Comparison of ENCODE assay signal across 8 cellular contexts in the genomic region with DNA sequence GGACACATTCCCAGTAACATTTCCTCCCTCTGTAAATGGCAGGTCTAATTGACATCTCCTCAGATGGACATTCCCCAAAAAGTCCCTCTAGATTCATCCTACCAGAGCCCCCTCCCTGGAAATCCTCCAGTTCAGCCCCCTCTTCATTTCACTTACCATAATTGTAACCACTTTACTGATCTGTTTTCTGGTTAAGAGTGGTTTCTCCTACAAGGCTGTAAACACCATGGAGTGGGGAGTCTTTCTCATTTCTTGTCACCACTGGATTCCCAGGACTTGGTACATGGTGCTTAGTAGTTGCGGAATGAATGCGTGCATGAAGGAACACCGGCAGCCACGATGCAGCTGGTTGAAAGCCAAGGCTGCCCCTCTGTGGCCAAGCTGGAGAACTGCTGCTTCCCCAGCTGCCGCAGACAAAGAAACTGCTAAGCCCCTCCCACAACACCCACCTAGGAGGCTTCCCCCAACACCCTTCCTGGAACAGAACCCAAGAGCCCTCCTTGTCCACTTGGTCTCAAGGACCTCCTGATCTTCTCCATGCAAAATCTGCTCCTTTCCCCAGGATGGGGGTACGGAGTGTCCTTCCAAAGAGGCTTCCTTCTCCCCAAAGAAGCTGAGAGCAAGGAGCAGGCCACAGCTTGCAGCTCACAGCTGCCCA. TPM values are rescaled to one million over a fixed set of nuclear protein-coding genes. Genes with fewer than 3 reads are reported as not detected.
A peak's percentile ranks its signal among the peaks of the same experiment; 100 is the strongest.
DNase-seq lines count a peak whose midpoint lies in the region; ATAC-seq and TF ChIP-seq lines count a peak whose summit lies in the region.

No MANE protein-coding gene starts in this region.

- H3K4me3 Mint-ChIP-seq in CD8-positive, alpha-beta T cell = no peak overlapping the region
- H3K4me3 Mint-ChIP-seq in activated CD4-positive, alpha-beta T cell treated with anti-CD3 and anti-CD28 coated beads, Interleukin-2, amount 10 ng/mL, durations not matched to agents 7 days and 5 days = no peak overlapping the region

- H3K27ac Mint-ChIP-seq in CD8-positive, alpha-beta T cell = peak overlapping the region; percentile 4
- no peak overlapping the region for H3K27ac Mint-ChIP-seq in activated CD4-positive, alpha-beta T cell treated with anti-CD3 and anti-CD28 coated beads, Interleukin-2, amount 10 ng/mL, durations not matched to agents 7 days and 5 days

- H3K27me3 Mint-ChIP-seq in CD8-positive, alpha-beta T cell (ENCODE audit: low read depth) = no peaks in the 10 kb centered on the region
- no peaks in the 10 kb centered on the region for H3K27me3 Mint-ChIP-seq in activated CD4-positive, alpha-beta T cell treated with anti-CD3 and anti-CD28 coated beads, Interleukin-2, amount 10 ng/mL, durations not matched to agents 7 days and 5 days

- no peaks in the 10 kb centered on the region for H3K9me3 Mint-ChIP-seq in CD8-positive, alpha-beta T cell
- H3K9me3 Mint-ChIP-seq in activated CD4-positive, alpha-beta T cell treated with anti-CD3 and anti-CD28 coated beads, Interleukin-2, amount 10 ng/mL, durations not matched to agents 7 days and 5 days = no peaks in the 10 kb centered on the region

- peaks cover 6% of the 10 kb centered on the region for H3K36me3 ChIP-seq in CD8-positive, alpha-beta T cell (ENCODE audit: insufficient read depth, low read length)
- peaks cover 0 to 8% (median 2%) of the 10 kb centered on the region in 4 donors for H3K36me3 ChIP-seq in right lobe of liver

- H3K4me1 Mint-ChIP-seq in CD8-positive, alpha-beta T cell (ENCODE audit: low read depth) = peaks cover 34% of the 10 kb centered on the region
- H3K4me1 Mint-ChIP-seq in activated CD4-positive, alpha-beta T cell treated with anti-CD3 and anti-CD28 coated beads, Interleukin-2, amount 10 ng/mL, durations not matched to agents 7 days and 5 days = peaks cover 27% of the 10 kb centered on the region

- peaks cover 60% of the 10 kb centered on the region for H3K36me3 Mint-ChIP-seq in CD8-positive, alpha-beta T cell
- H3K36me3 Mint-ChIP-seq in activated CD4-positive, alpha-beta T cell treated with anti-CD3 and anti-CD28 coated beads, Interleukin-2, amount 10 ng/mL, durations not matched to agents 7 days and 5 days (ENCODE audit: low read depth) = peaks cover 43% of the 10 kb centered on the region

- H3K27ac ChIP-seq in CD8-positive, alpha-beta T cell (ENCODE audit: low read depth, low read length) = no peak overlapping the region
- H3K27ac ChIP-seq in dorsolateral prefrontal cortex (peak overlapping the region in 1 of 59 donors; percentile 20), right lobe of liver (no peak overlapping the region)

- H3K9me3 ChIP-seq in CD8-positive, alpha-beta T cell (ENCODE audit: low read length) = no peaks in the 10 kb centered on the region
- H3K9me3 ChIP-seq in right lobe of liver = no peaks in the 10 kb centered on the region

- peak; percentile 100 for ATAC-seq in CD8-positive, alpha-beta T cell
- ATAC-seq in right lobe of liver (peak; percentile 88 to 96 (median 93)), HG03039 (IDR thresholded peaks at IDR 0.05; ENCODE audit: unreplicated experiment) (no peak)

- no peak for TF ChIP-seq POLR2A in right lobe of liver (IDR thresholded peaks at IDR 0.05)

- no peak overlapping the region for H3K4me3 ChIP-seq in CD8-positive, alpha-beta T cell (ENCODE audit: low read depth, low read length)
- H3K4me3 ChIP-seq in dorsolateral prefrontal cortex = no peak overlapping the region
- no peak overlapping the region for H3K4me3 ChIP-seq in right lobe of liver

- TF ChIP-seq CTCF in CD8-positive, alpha-beta T cell (IDR thresholded peaks at IDR 0.05) = peak; percentile 87
- peak; percentile 46 to 95 (median 88) for TF ChIP-seq CTCF in dorsolateral prefrontal cortex (IDR thresholded peaks at IDR 0.05 in 54 of 56, conservative IDR thresholded peaks at IDR 0.05 in 2 of 56; ENCODE audit: low read depth in 1 of 56, partially characterized antibody in 56 of 56)
- peak; percentile 84 to 90 (median 88) for TF ChIP-seq CTCF in right lobe of liver (IDR thresholded peaks at IDR 0.05)

- DNase-seq in CD8-positive, alpha-beta T cell = peak; percentile 48 to 84 (median 75)
- DNase-seq in HCEC 1CT (peak; percentile 71), NCI-H460 (ENCODE audit: extremely low read depth, low read depth) (peak; percentile 59), dorsolateral prefrontal cortex (peak; percentile 50 to 82 (median 74)), right lobe of liver (peak; percentile 70 to 80 (median 74))
- DNase-seq in activated CD4-positive, alpha-beta T cell treated with anti-CD3 and anti-CD28 coated beads, Interleukin-2, amount 10 ng/mL, durations not matched to agents 7 days and 5 days = peak; percentile 78
- DNase-seq in stimulated activated CD4-positive, alpha-beta T cell treated with anti-CD3 and anti-CD28 coated beads, TNF-alpha, amount 100 ng/mL, for 24 hours (ENCODE audit: low read depth in 3 of 3) = peak; percentile 53 to 74 (median 59)

- CTCF ChIA-PET in CD8-positive, alpha-beta T cell (lab: Charles Lee) = interaction anchor here (0.7 to 6.3 kb wide), 25 partner anchors 9 to 299 kb away, joined by 3 to 88 read pairs (median 4); no protein-coding TSS in a partner anchor
- CTCF ChIA-PET in activated CD4-positive, alpha-beta T cell treated with anti-CD3 and anti-CD28 coated beads, Interleukin-2, amount 10 ng/mL, durations not matched to agents 7 days and 5 days (lab: Charles Lee) = interaction anchor here (0.6 to 2.1 kb wide), 10 partner anchors 11 to 55 kb away, joined by 3 to 12 read pairs (median 4); no protein-coding TSS in a partner anchor

- H3K27me3 ChIP-seq in CD8-positive, alpha-beta T cell (ENCODE audit: insufficient read depth, low read length) = no peaks in the 10 kb centered on the region
- H3K27me3 ChIP-seq in dorsolateral prefrontal cortex = no peaks in the 10 kb centered on the region
- H3K27me3 ChIP-seq in right lobe of liver = no peaks in the 10 kb centered on the region

- POLR2A ChIA-PET in CD8-positive, alpha-beta T cell (lab: Charles Lee) = interaction anchor here (0.7 to 1.7 kb wide), 9 partner anchors 9 to 247 kb away, joined by 3 to 5 read pairs (median 3); no protein-coding TSS in a partner anchor
- POLR2A ChIA-PET in activated CD4-positive, alpha-beta T cell treated with anti-CD3 and anti-CD28 coated beads, Interleukin-2, amount 10 ng/mL, durations not matched to agents 7 days and 5 days (lab: Charles Lee) = interaction anchor here (0.7 kb wide), 1 partner anchor 38 kb away, joined by 3 read pairs; no protein-coding TSS in a partner anchor

- H3K4me1 ChIP-seq in CD8-positive, alpha-beta T cell (ENCODE audit: insufficient read depth, low read length) = peaks cover 16% of the 10 kb centered on the region
- no peaks in the 10 kb centered on the region for H3K4me1 ChIP-seq in right lobe of liver

- 30% methylated on average over 4 of the region's 6 CpGs for whole genome bisulfite sequencing in right lobe of liver (ENCODE audit: insufficient coverage, low coverage, low lambda C conversion rate, missing lambda C conversion rate)

- intact Hi-C loops in CD8-positive, alpha-beta T cell (cut with DNase I, micrococcal nuclease) = loop anchor here (1.0 to 5.0 kb wide), 7 partner anchors 25 to 299 kb away; a partner anchor contains a TSS
- intact Hi-C loops in dorsolateral prefrontal cortex (cut with DNase I) (loop anchor here (1.0 to 2.0 kb wide), 2 partner anchors 33 to 38 kb away; no protein-coding TSS in a partner anchor), right lobe of liver (cut with DNase I) (loop anchor here (5.0 kb wide), 2 partner anchors 34 to 39 kb away; no protein-coding TSS in a partner anchor)

RNA-seq across cellular contexts. Expression of a gene that starts 18.6 kb away (rescaled TPM):
- 1 to 10 TPM; 2.6 to 2.7 TPM for total RNA-seq in CD8-positive, alpha-beta T cell
- 1.7 TPM in 2 replicates for total RNA-seq in NCI-H460 (2014; rRNA removed; shearing (Covaris generic))
- 6.7 and 6.9 TPM in 2 replicates for polyA plus RNA-seq in NCI-H460 (2014; cell fraction: nucleus; rRNA removed)
- total RNA-seq in activated CD4-positive, alpha-beta T cell treated with anti-CD3 and anti-CD28 coated beads, Interleukin-2, amount 10 ng/mL, durations not matched to agents 7 days and 5 days = 1 to 10 TPM; 1.1 to 1.2 TPM
- 1 to 10 TPM; 1.9 to 7.0 (median 4.2) TPM for total RNA-seq in dorsolateral prefrontal cortex
- total RNA-seq in right lobe of liver = 1 to 10 TPM; 1.1 to 3.4 (median 1.8) TPM

RNA-seq across cellular contexts. Expression of a gene that starts 39.4 kb away (rescaled TPM):
- total RNA-seq in CD8-positive, alpha-beta T cell = 10 to 100 TPM; 24.6 to 27.3 TPM
- 4.4 and 8.7 TPM in 2 replicates for total RNA-seq in NCI-H460 (2014; rRNA removed; shearing (Covaris generic))
- 11.6 and 18.6 TPM in 2 replicates for polyA plus RNA-seq in NCI-H460 (2014; cell fraction: nucleus; rRNA removed)
- 10 to 100 TPM; 38.7 to 40.1 TPM for total RNA-seq in activated CD4-positive, alpha-beta T cell treated with anti-CD3 and anti-CD28 coated beads, Interleukin-2, amount 10 ng/mL, durations not matched to agents 7 days and 5 days
- 10 to 100 TPM; 37.2 to 75.3 (median 54.7) TPM for total RNA-seq in dorsolateral prefrontal cortex
- total RNA-seq in right lobe of liver = 10 to 100 TPM in 3 of 6 experiments, 1 to 10 TPM in 3; 9.0 to 14.2 (median 10.2) TPM

RNA-seq across cellular contexts. Expression of a gene that starts 51.2 kb away (rescaled TPM):
- total RNA-seq in CD8-positive, alpha-beta T cell = 100 to 1,000 TPM; 316 TPM
- 10.7 and 13.5 TPM in 2 replicates for total RNA-seq in NCI-H460 (2014; rRNA removed; shearing (Covaris generic))
- polyA plus RNA-seq in NCI-H460 (2014; cell fraction: nucleus; rRNA removed) = 32.0 and 39.4 TPM in 2 replicates
- total RNA-seq in activated CD4-positive, alpha-beta T cell treated with anti-CD3 and anti-CD28 coated beads, Interleukin-2, amount 10 ng/mL, durations not matched to agents 7 days and 5 days = 100 to 1,000 TPM; 141 to 182 TPM
- total RNA-seq in dorsolateral prefrontal cortex (100 to 1,000 TPM in 79 of 120 experiments, 10 to 100 TPM in 41; 83.5 to 133 (median 106) TPM), right lobe of liver (10 to 100 TPM; 15.7 to 34.7 (median 23.6) TPM)
